11 cellular contexts compared by ENCODE assay signal in genomic region chr18:58263055-58263732, GRCh38.
A peak's percentile ranks its signal among the peaks of the same experiment; 100 is the strongest.
DNase-seq lines count a peak whose midpoint lies in the region; ATAC-seq, FAIRE-seq and TF ChIP-seq lines count a peak whose summit lies in the region.
"Had no signal": no experiment of that assay in that cellular context is flagged by ENCODE, and none has a peak within 500 bp of the region (broad histone marks: within the 10 kb centered on the region; RNA-seq: fewer than 3 reads in every experiment).

No MANE protein-coding gene starts in this region.

- no peak overlapping the region for H3K4me3 ChIP-seq in prostate gland

- ATAC-seq in foreskin keratinocyte (peak; percentile 83), GM18498 (IDR thresholded peaks at IDR 0.05; ENCODE audit: unreplicated experiment) (no peak)

- H3K27me3 ChIP-seq in foreskin keratinocyte (no peaks in the 10 kb centered on the region), prostate gland (replicated peaks; ENCODE audit: insufficient read depth) (no peaks in the 10 kb centered on the region)
- H3K27me3 ChIP-seq: neutrophil had no signal

- DNase-seq in GM20000 (ENCODE audit: low spot score) (peak; percentile 38), RCC 7860 (ENCODE audit: low spot score) (peak; percentile 56), foreskin keratinocyte (peak; percentile 78 to 90), prostate gland (ENCODE audit: low spot score) (peak; percentile 63), 8988T (no peak), cortex of kidney (lab: John Stamatoyannopoulos, UW) (no peak), SKM-1 (lab: John Stamatoyannopoulos, UW; ENCODE audit: unreplicated experiment) (no peak)
- DNase-seq: NCI-H146; stimulated activated naive CD4-positive, alpha-beta T cell treated with Interleukin-2 at 50 U/mL for 16 hours had no signal

- intact Hi-C loops in prostate gland (cut with DNase I): no loop called here

- H3K27ac ChIP-seq in foreskin keratinocyte: peak overlapping the region; percentile 77
- peak overlapping the region; percentile 48 to 77 for H3K27ac ChIP-seq in prostate gland
- H3K27ac ChIP-seq: neutrophil had no signal

- no peaks in the 10 kb centered on the region for H3K9me3 ChIP-seq in prostate gland
- H3K9me3 ChIP-seq: neutrophil had no signal

- H3K36me3 ChIP-seq in prostate gland: no peaks in the 10 kb centered on the region
- H3K36me3 ChIP-seq: neutrophil had no signal

- H3K4me1 ChIP-seq in foreskin keratinocyte (peaks cover 43% of the 10 kb centered on the region), prostate gland (replicated peaks) (peaks cover 5% of the 10 kb centered on the region)

- peak; percentile 89 for FAIRE-seq in RCC 7860 (lab: Jason Lieb, UNC)

- 23% methylated on average over 7 of the region's 7 CpGs for WGBS in prostate gland

- TF ChIP-seq CTCF in GM20000 (IDR thresholded peaks at IDR 0.05; ENCODE audit: extremely low read depth, missing control alignments) (no peak), foreskin keratinocyte (conservative IDR thresholded peaks at IDR 0.05) (no peak), prostate gland (IDR thresholded peaks at IDR 0.05) (no peak)

- no peak for TF ChIP-seq POLR2A in prostate gland (IDR thresholded peaks at IDR 0.05)

Comparison
In these comparisons a context has a peak if more than half of its experiments do, and no peak if none do; other contexts are left out.
1. DNase-seq: peak in GM20000 (single experiment), RCC 7860 (single experiment), foreskin keratinocyte (2 of 2) and prostate gland (single experiment); none in 8988T (single experiment), cortex of kidney (single experiment) and SKM-1 (single experiment).